ENCODE assay signal across 1 cellular context in the genomic region with DNA sequence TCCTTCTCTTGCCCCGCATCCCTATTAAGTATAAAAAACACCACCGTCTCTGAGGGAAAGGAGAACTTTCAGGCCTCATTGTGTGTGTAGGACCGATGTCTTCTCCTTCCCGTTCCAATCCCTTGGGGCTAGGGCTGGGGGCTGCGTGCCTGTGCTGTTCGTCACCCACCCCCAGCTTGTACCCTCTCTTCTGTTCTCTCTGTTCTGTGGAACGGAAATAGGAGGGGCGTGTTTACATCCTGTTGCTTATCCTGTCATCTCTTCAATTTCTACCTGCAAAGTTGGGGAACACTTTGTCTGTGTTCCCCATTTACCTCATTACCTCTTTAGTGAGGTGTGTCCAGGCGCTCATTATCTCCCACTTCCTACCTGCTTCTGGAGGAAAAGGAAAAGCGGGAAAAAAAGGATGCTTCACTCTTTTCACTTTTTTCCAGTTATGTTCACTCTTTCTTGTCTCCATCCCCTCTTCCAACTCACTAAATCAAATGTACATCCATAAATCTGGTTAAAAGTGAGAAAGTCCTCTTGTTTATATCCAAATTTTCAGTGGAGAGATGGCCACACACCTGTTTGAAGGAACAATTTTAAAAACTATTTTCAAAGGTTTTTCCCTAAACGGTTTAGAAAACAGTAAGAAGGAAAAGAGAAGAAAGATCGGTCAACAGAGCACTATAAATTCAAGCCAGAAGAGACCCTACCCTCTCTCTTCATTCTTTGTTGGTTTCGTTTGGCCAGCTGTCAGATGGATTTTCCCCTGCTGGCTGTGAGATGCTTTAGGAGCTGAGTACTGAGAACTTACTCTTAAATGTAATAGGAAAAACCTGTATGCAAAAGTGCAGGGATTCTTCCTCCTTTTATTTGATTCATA.
TF ChIP-seq lines count a peak whose summit lies in the region.

No MANE protein-coding gene starts in this region.

TF ChIP-seq in SK-N-SH treated with all-trans-retinoic acid at 6 μM for 48 hours, 23 proteins besides CTCF, POLR2A, EP300 and RAD21 (continued from another document):
- TF ChIP-seq ESRRG (CRISPR knock-in tag; IDR thresholded peaks at IDR 0.05) (no peak), OSR1 (CRISPR knock-in tag; IDR thresholded peaks at IDR 0.05) (no peak), ZFP3 (CRISPR knock-in tag; IDR thresholded peaks at IDR 0.05) (no peak), BACH2 (CRISPR knock-in tag; IDR thresholded peaks at IDR 0.05; ENCODE audit: borderline replicate concordance) (no peak), ZC3H10 (CRISPR knock-in tag; IDR thresholded peaks at IDR 0.05) (no peak), ARNTL (CRISPR knock-in tag; IDR thresholded peaks at IDR 0.05; ENCODE audit: borderline replicate concordance, low read depth) (no peak), TOX (CRISPR knock-in tag; IDR thresholded peaks at IDR 0.05; ENCODE audit: borderline replicate concordance) (no peak), ZNF70 (CRISPR knock-in tag; IDR thresholded peaks at IDR 0.05) (no peak), CSDC2 (CRISPR knock-in tag; IDR thresholded peaks at IDR 0.05) (no peak), PPARA (CRISPR knock-in tag; IDR thresholded peaks at IDR 0.05; ENCODE audit: borderline replicate concordance) (no peak)
- TF ChIP-seq, protein P1, sequence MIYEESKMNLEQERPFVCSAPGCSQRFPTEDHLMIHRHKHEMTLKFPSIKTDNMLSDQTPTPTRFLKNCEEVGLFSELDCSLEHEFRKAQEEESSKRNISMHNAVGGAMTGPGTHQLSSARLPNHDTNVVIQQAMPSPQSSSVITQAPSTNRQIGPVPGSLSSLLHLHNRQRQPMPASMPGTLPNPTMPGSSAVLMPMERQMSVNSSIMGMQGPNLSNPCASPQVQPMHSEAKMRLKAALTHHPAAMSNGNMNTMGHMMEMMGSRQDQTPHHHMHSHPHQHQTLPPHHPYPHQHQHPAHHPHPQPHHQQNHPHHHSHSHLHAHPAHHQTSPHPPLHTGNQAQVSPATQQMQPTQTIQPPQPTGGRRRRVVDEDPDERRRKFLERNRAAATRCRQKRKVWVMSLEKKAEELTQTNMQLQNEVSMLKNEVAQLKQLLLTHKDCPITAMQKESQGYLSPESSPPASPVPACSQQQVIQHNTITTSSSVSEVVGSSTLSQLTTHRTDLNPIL (CRISPR knock-in tag; IDR thresholded peaks at IDR 0.05; ENCODE audit: low read depth) = no peak
- TF ChIP-seq, protein P2, sequence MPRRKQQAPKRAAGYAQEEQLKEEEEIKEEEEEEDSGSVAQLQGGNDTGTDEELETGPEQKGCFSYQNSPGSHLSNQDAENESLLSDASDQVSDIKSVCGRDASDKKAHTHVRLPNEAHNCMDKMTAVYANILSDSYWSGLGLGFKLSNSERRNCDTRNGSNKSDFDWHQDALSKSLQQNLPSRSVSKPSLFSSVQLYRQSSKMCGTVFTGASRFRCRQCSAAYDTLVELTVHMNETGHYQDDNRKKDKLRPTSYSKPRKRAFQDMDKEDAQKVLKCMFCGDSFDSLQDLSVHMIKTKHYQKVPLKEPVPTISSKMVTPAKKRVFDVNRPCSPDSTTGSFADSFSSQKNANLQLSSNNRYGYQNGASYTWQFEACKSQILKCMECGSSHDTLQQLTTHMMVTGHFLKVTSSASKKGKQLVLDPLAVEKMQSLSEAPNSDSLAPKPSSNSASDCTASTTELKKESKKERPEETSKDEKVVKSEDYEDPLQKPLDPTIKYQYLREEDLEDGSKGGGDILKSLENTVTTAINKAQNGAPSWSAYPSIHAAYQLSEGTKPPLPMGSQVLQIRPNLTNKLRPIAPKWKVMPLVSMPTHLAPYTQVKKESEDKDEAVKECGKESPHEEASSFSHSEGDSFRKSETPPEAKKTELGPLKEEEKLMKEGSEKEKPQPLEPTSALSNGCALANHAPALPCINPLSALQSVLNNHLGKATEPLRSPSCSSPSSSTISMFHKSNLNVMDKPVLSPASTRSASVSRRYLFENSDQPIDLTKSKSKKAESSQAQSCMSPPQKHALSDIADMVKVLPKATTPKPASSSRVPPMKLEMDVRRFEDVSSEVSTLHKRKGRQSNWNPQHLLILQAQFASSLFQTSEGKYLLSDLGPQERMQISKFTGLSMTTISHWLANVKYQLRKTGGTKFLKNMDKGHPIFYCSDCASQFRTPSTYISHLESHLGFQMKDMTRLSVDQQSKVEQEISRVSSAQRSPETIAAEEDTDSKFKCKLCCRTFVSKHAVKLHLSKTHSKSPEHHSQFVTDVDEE (CRISPR knock-in tag; IDR thresholded peaks at IDR 0.05) = no peak
